ENCODE assay signal across 16 cellular contexts in genomic region chr10:22736134-22736533, GRCh38. TPM values are rescaled to one million over a fixed set of nuclear protein-coding genes. Genes with fewer than 3 reads are reported as not detected.
DNase-seq lines count a peak whose midpoint lies in the region; ATAC-seq, FAIRE-seq and TF ChIP-seq lines count a peak whose summit lies in the region.
"Had no signal": no experiment of that assay in that cellular context is flagged by ENCODE, and none has a peak within 500 bp of the region (broad histone marks: within the 10 kb centered on the region; RNA-seq: fewer than 3 reads in every experiment).

No MANE protein-coding gene starts in this region.

- TF ChIP-seq CTCF in astrocyte (IDR thresholded peaks at IDR 0.05; ENCODE audit: insufficient read depth, low read depth, low read length): no peak

- H3K36me3 ChIP-seq in astrocyte (ENCODE audit: insufficient read depth, low read length): no peaks in the 10 kb centered on the region
- H3K36me3 ChIP-seq: BE2C, HAP-1 had no signal

- FAIRE-seq in H54 (lab: Jason Lieb, UNC): peak; percentile 52
- no peak for FAIRE-seq in astrocyte (lab: Jason Lieb, UNC)
- FAIRE-seq in GM12892 (lab: Jason Lieb, UNC): no peak

- no peak overlapping the region for H3K27ac Mint-ChIP-seq in astrocyte (ENCODE audit: unreplicated experiment)
- H3K27ac Mint-ChIP-seq: CD4-positive, alpha-beta memory T cell had no signal

- H3K36me3 Mint-ChIP-seq in astrocyte (ENCODE audit: low read depth, unreplicated experiment): no peaks in the 10 kb centered on the region
- H3K36me3 Mint-ChIP-seq: CD4-positive, alpha-beta memory T cell had no signal

- no peaks in the 10 kb centered on the region for H3K9me3 ChIP-seq in astrocyte (ENCODE audit: insufficient read depth, low read depth, low read length)
- H3K9me3 ChIP-seq: BE2C, HAP-1 had no signal

- H3K27ac ChIP-seq in astrocyte (ENCODE audit: low read depth, low read length): no peak overlapping the region

- no peak overlapping the region for H3K4me3 ChIP-seq in astrocyte (ENCODE audit: insufficient read depth, low read depth, low read length)
- H3K4me3 ChIP-seq: HAP-1 had no signal

- H3K27me3 Mint-ChIP-seq in astrocyte (ENCODE audit: low read depth, unreplicated experiment): no peaks in the 10 kb centered on the region

- no peaks in the 10 kb centered on the region for H3K9me3 Mint-ChIP-seq in astrocyte (ENCODE audit: unreplicated experiment)

- peak overlapping the region; percentile 9 for H3K4me2 ChIP-seq in astrocyte (ENCODE audit: low read length)

- DNase-seq in H54 (ENCODE audit: insufficient read length, low spot score): no peak
- peak; percentile 63 for DNase-seq in NCI-H226
- DNase-seq in astrocyte (ENCODE audit: low read depth): peak; percentile 28
- peak; percentile 49 for DNase-seq in kidney tubule cell (ENCODE audit: low spot score)
- no peak for DNase-seq in GM12892 (ENCODE audit: insufficient read length)
- DNase-seq in HuH-7.5 (ENCODE audit: low spot score): no peak
- DNase-seq: BE2C; CD4-positive, alpha-beta memory T cell; DMS79; NCI-H1436 treated with DMSO at 0.1 percent for 48 hours; NCI-H2081 treated with DMSO at 0.1 percent for 48 hours; NCI-H2227 treated with DMSO at 0.1 percent for 48 hours; NCI-H526 treated with DMSO at 0.1 percent for 48 hours had no signal

- H3K9ac ChIP-seq in astrocyte (ENCODE audit: low read length): no peak overlapping the region

- ATAC-seq in GM18867 (IDR thresholded peaks at IDR 0.05; ENCODE audit: unreplicated experiment): no peak
- ATAC-seq in HG02885 (IDR thresholded peaks at IDR 0.05; ENCODE audit: poor library complexity, unreplicated experiment): no peak

- TF ChIP-seq POLR2A in H54 (IDR thresholded peaks at IDR 0.05; ENCODE audit: low read depth, low read length) (no peak), GM12892 (IDR thresholded peaks at IDR 0.05; ENCODE audit: low read depth, low read length) (no peak)

- no peak overlapping the region for H2AFZ ChIP-seq in astrocyte (ENCODE audit: low read depth, low read length)

- no peaks in the 10 kb centered on the region for H3K4me1 ChIP-seq in astrocyte (ENCODE audit: insufficient read depth, low read length)
- H3K4me1 ChIP-seq: BE2C, HAP-1 had no signal

- H3K79me2 ChIP-seq in astrocyte (ENCODE audit: insufficient read depth, low read length): no peaks in the 10 kb centered on the region

- H3K27me3 ChIP-seq in astrocyte (ENCODE audit: insufficient read depth, low read length): no peaks in the 10 kb centered on the region
- H3K27me3 ChIP-seq: BE2C had no signal

- H3K4me1 Mint-ChIP-seq in astrocyte (ENCODE audit: low read depth, unreplicated experiment): peaks cover 5% of the 10 kb centered on the region
- H3K4me1 Mint-ChIP-seq: CD4-positive, alpha-beta memory T cell had no signal

- no peak overlapping the region for H3K4me3 Mint-ChIP-seq in astrocyte (ENCODE audit: unreplicated experiment)
- H3K4me3 Mint-ChIP-seq: CD4-positive, alpha-beta memory T cell had no signal

- no peaks in the 10 kb centered on the region for H4K20me1 ChIP-seq in astrocyte (ENCODE audit: insufficient read depth, low read length)

RNA-seq across cellular contexts. Expression of gene PIP4K2A, which starts 21.8 kb away (rescaled TPM):
- total RNA-seq in astrocyte: 36.8 and 37.9 TPM in 2 replicates
- polyA plus RNA-seq in GM12892 (2012; ENCODE audit: missing spikeins): 66.0 TPM

Comparison
In these comparisons a context has a peak if more than half of its experiments do, and no peak if none do; other contexts are left out.
1. DNase-seq: peak in NCI-H226 (single experiment), astrocyte (single experiment) and kidney tubule cell (single experiment); none in H54 (single experiment), GM12892 (single experiment) and HuH-7.5 (single experiment).